2 cellular contexts compared by ENCODE assay signal in genomic region chr2:11743531-11743815, GRCh38.
TF ChIP-seq lines count a peak whose summit lies in the region.

No MANE protein-coding gene starts in this region.

TF ChIP-seq in A549, 52 proteins besides CTCF, POLR2A, EP300 and RAD21:
- TF ChIP-seq ATOH8 (CRISPR knock-in tag; IDR thresholded peaks at IDR 0.05; ENCODE audit: low read depth) = no peak
- no peak for TF ChIP-seq JUN (IDR thresholded peaks at IDR 0.05)
- no peak for TF ChIP-seq CHD2 (IDR thresholded peaks at IDR 0.05; ENCODE audit: low read length, partially characterized antibody)
- no peak for TF ChIP-seq EHF (CRISPR knock-in tag; IDR thresholded peaks at IDR 0.05)
- TF ChIP-seq CHD4 (IDR thresholded peaks at IDR 0.05; ENCODE audit: borderline replicate concordance) = no peak
- no peak for TF ChIP-seq NFE2L2 (conservative IDR thresholded peaks at IDR 0.05; ENCODE audit: low read length)
- TF ChIP-seq CBX8 (IDR thresholded peaks at IDR 0.05) = no peak
- TF ChIP-seq HMGXB4 (CRISPR knock-in tag; IDR thresholded peaks at IDR 0.05; ENCODE audit: borderline replicate concordance) = no peak
- TF ChIP-seq CEBPB (IDR thresholded peaks at IDR 0.05) = no peak
- TF ChIP-seq KDM1A (IDR thresholded peaks at IDR 0.05; ENCODE audit: low read depth) = no peak
TF ChIP-seq in A549: peak in this region for 0.

TF ChIP-seq in K562, 482 proteins besides CTCF, POLR2A, EP300 and RAD21 (continued from another document):
- TF ChIP-seq MBD1 (CRISPR knock-in tag; IDR thresholded peaks at IDR 0.05) (no peak), NEUROD1 (IDR thresholded peaks at IDR 0.05; ENCODE audit: borderline replicate concordance, low read depth, low read length, partially characterized antibody) (no peak), CBFA2T3 (IDR thresholded peaks at IDR 0.05) (no peak), CHD2 (IDR thresholded peaks at IDR 0.05; ENCODE audit: low read depth, low read length) (no peak)
TF ChIP-seq in K562: peak in this region for 0.
